8 cellular contexts compared by ENCODE assay signal in genomic region chr17:10844667-10845387, GRCh38. TPM values are rescaled to one million over a fixed set of nuclear protein-coding genes. Genes with fewer than 3 reads are reported as not detected.
A peak's percentile ranks its signal among the peaks of the same experiment; 100 is the strongest.
DNase-seq lines count a peak whose midpoint lies in the region; ATAC-seq and TF ChIP-seq lines count a peak whose summit lies in the region.

No MANE protein-coding gene starts in this region.

- TF ChIP-seq RAD21 in IMR-90 (IDR thresholded peaks at IDR 0.05; ENCODE audit: low read length) = peak; percentile 81

- no peak overlapping the region for H4K91ac ChIP-seq in IMR-90 (ENCODE audit: insufficient read depth, low read depth, low read length)

- TF ChIP-seq POLR2A in IMR-90 (IDR thresholded peaks at IDR 0.05; ENCODE audit: low read depth, low read length) (no peak), prostate gland (IDR thresholded peaks at IDR 0.05) (no peak)

- no peak overlapping the region for H2BK5ac ChIP-seq in IMR-90 (ENCODE audit: low read depth, low read length, poor library complexity, severe bottlenecking)

- H3K36me3 ChIP-seq in IMR-90 (ENCODE audit: control insufficient read depth, insufficient read depth, low read length) (no peaks in the 10 kb centered on the region), prostate gland (no peaks in the 10 kb centered on the region), upper lobe of right lung (no peaks in the 10 kb centered on the region)

- POLR2A ChIA-PET in IMR-90 (lab: Charles Lee; ENCODE audit: unreplicated experiment) (interaction anchor here (0.6 kb wide), 1 partner anchor 141 kb away, joined by 8 read pairs; no protein-coding TSS in a partner anchor), T-cell (lab: Charles Lee) (no interaction called here)

- no peak overlapping the region for H3K27ac Mint-ChIP-seq in T-cell

- TF ChIP-seq CTCF in IMR-90 (conservative IDR thresholded peaks at IDR 0.05; ENCODE audit: low read depth, low read length) (peak; percentile 87), prostate gland (IDR thresholded peaks at IDR 0.05) (peak; percentile 87 to 98 (median 96)), upper lobe of right lung (IDR thresholded peaks at IDR 0.05) (peak; percentile 88)

- H2BK120ac ChIP-seq in IMR-90 (ENCODE audit: low read depth, low read length) = no peak overlapping the region

- H3K27me3 Mint-ChIP-seq in T-cell = peaks cover 8 to 10% of the 10 kb centered on the region in 2 donors

- no peak overlapping the region for H2BK15ac ChIP-seq in IMR-90 (ENCODE audit: low read depth, low read length)

- H3K56ac ChIP-seq in IMR-90 (ENCODE audit: extremely low read depth, insufficient read depth, low read length) = no peak overlapping the region

- no peak overlapping the region for H2BK20ac ChIP-seq in IMR-90 (ENCODE audit: low read depth, low read length)

- dilution Hi-C loops in IMR-90 (cut with HindIII; ENCODE audit: low sequenced_read_pairs, unreplicated experiment) = no loop called here

- peak overlapping the region; percentile 77 for H3K4me2 ChIP-seq in IMR-90 (ENCODE audit: low read depth, low read length)

- peak overlapping the region; percentile 76 for H2AK9ac ChIP-seq in IMR-90 (replicated peaks; ENCODE audit: low read depth, low read length, poor library complexity)

- 19% methylated on average over 6 of the region's 27 CpGs; no CpG with 5 or more reads in 1 of the 2 experiments for WGBS in IMR-90 (ENCODE audit: extremely low coverage in 2 of 2, insufficient read length in 1 of 2), 2 experiments
- 3% methylated on average over 27 of the region's 27 CpGs for WGBS in prostate gland

- no peaks in the 10 kb centered on the region for H4K20me1 ChIP-seq in IMR-90 (ENCODE audit: insufficient read depth, low read length)

- H3K4me1 Mint-ChIP-seq in T-cell = peaks cover 6 to 12% (median 10%) of the 10 kb centered on the region in 3 donors

- CTCF ChIA-PET in IMR-90 (lab: Yijun Ruan, JAX) (interaction anchor here (0.6 to 2.0 kb wide), 12 partner anchors 11 to 793 kb away, joined by 3 to 16 read pairs (median 4); no protein-coding TSS in a partner anchor), T-cell (lab: Charles Lee) (interaction anchor here (0.7 to 2.8 kb wide), 17 partner anchors 22 to 1514 kb away, joined by 3 to 35 read pairs (median 4); no protein-coding TSS in a partner anchor)

- H3K9me3 ChIP-seq in IMR-90 (ENCODE audit: control insufficient read depth, insufficient read depth, low read length) (no peaks in the 10 kb centered on the region), prostate gland (no peaks in the 10 kb centered on the region), upper lobe of right lung (no peaks in the 10 kb centered on the region)

- H3K36me3 Mint-ChIP-seq in T-cell = no peaks in the 10 kb centered on the region

- H2AFZ ChIP-seq in IMR-90 (replicated peaks; ENCODE audit: low read length, poor library complexity) = peak overlapping the region; percentile 82

- in situ Hi-C loops in Caki2 (cut with HindIII; ENCODE audit: low pct_unique_long_range_greater_than_20kb, low sequenced_read_pairs) = no loop called here
- in situ Hi-C loops in IMR-90 (cut with MboI; ENCODE audit: low sequenced_read_pairs) = loop anchor here (5.0 kb wide), 2 partner anchors 108 to 198 kb away; no protein-coding TSS in a partner anchor

- H4K8ac ChIP-seq in IMR-90 (ENCODE audit: low read depth in 2 of 2, low read length in 2 of 2) = no peak overlapping the region

- peak; percentile 36 for DNase-seq in Caki2 (ENCODE audit: low read depth)
- DNase-seq in IMR-90 = peak; percentile 53
- DNase-seq in T-cell = peak; percentile 34 to 74 (median 59)
- DNase-seq in amniotic epithelial cell (ENCODE audit: low read depth) = peak; percentile 41
- peak; percentile 81 for DNase-seq in left ventricle myocardium superior
- DNase-seq in prostate gland (ENCODE audit: low spot score) = peak; percentile 81
- DNase-seq in upper lobe of right lung = peak; percentile 84

- H3K27ac ChIP-seq in IMR-90 (ENCODE audit: insufficient read depth, low read length) (no peak overlapping the region), prostate gland (peak overlapping the region; percentile 76 to 80), upper lobe of right lung (no peak overlapping the region)

- H3K14ac ChIP-seq in IMR-90 (replicated peaks; ENCODE audit: low read depth, low read length) = no peak overlapping the region

- H3K18ac ChIP-seq in IMR-90 (ENCODE audit: low read depth, low read length) = no peak overlapping the region

- H3K79me1 ChIP-seq in IMR-90 (ENCODE audit: low read depth in 1 of 2, low read length in 2 of 2) = no peaks in the 10 kb centered on the region

- H3K4me1 ChIP-seq in IMR-90 (ENCODE audit: control insufficient read depth, insufficient read depth, low read length) = no peaks in the 10 kb centered on the region
- no peaks in the 10 kb centered on the region for H3K4me1 ChIP-seq in prostate gland (replicated peaks)
- H3K4me1 ChIP-seq in upper lobe of right lung = peaks cover 4% of the 10 kb centered on the region

- H3K9me1 ChIP-seq in IMR-90 (ENCODE audit: insufficient read depth, low read length) = no peaks in the 10 kb centered on the region

- intact Hi-C loops in IMR-90 (cut with micrococcal nuclease) = loop anchor here (1.0 kb wide), 3 partner anchors 108 to 214 kb away; no protein-coding TSS in a partner anchor
- intact Hi-C loops in left ventricle myocardium superior (cut with micrococcal nuclease) = loop anchor here (5.0 to 10.0 kb wide), 2 partner anchors 108 to 200 kb away; no protein-coding TSS in a partner anchor
- intact Hi-C loops in prostate gland (cut with DNase I) = loop anchor here (1.0 to 5.0 kb wide), 2 partner anchors 108 to 203 kb away; no protein-coding TSS in a partner anchor
- intact Hi-C loops in upper lobe of right lung (cut with DNase I) = loop anchor here (10.0 kb wide), 1 partner anchor 110 kb away; the partner anchor contains the start of gene TMEM220

- H4K5ac ChIP-seq in IMR-90 (ENCODE audit: low read depth, low read length) = no peak overlapping the region

- no peak overlapping the region for H3K4ac ChIP-seq in IMR-90 (ENCODE audit: low read depth, low read length)

- H3K23ac ChIP-seq in IMR-90 (ENCODE audit: low read depth, low read length) = no peak overlapping the region

- no peak overlapping the region for H3K9ac ChIP-seq in IMR-90 (ENCODE audit: low read depth, low read length)

- H3K9me3 Mint-ChIP-seq in T-cell = no peaks in the 10 kb centered on the region

- peak; percentile 91 for ATAC-seq in GM21381 (IDR thresholded peaks at IDR 0.05; ENCODE audit: unreplicated experiment)
- peak; percentile 99 for ATAC-seq in IMR-90 (ENCODE audit: low read depth)
- ATAC-seq in T-cell (replicated peaks in 1 of 4) = peak; percentile 89 to 99 (median 90)
- ATAC-seq in left ventricle myocardium superior = peak; percentile 98
- peak; percentile 97 for ATAC-seq in upper lobe of right lung

- H3K4me3 ChIP-seq in IMR-90 (ENCODE audit: insufficient read depth, low read depth, low read length) = peak overlapping the region; percentile 39
- H3K4me3 ChIP-seq in prostate gland = peak overlapping the region; percentile 31 to 43
- H3K4me3 ChIP-seq in upper lobe of right lung = peak overlapping the region; percentile 52

- no TSS peak for BruUV-seq in IMR-90 (replicated peaks; lab: Mats Ljungman, UMichigan)

- H2AK5ac ChIP-seq in IMR-90 (ENCODE audit: low read depth, low read length) = no peak overlapping the region

- peak overlapping the region; percentile 54 to 84 (median 76) for H3K4me3 Mint-ChIP-seq in T-cell

- H3K27me3 ChIP-seq in IMR-90 (ENCODE audit: control insufficient read depth, insufficient read depth, low read length) (peaks cover 2% of the 10 kb centered on the region; the same call in 1 of the 2 replicates), prostate gland (replicated peaks; ENCODE audit: insufficient read depth) (no peaks in the 10 kb centered on the region), upper lobe of right lung (peaks cover 6% of the 10 kb centered on the region)

TF ChIP-seq in IMR-90, 13 proteins besides CTCF, POLR2A, EP300 and RAD21:
- TF ChIP-seq CEBPB (IDR thresholded peaks at IDR 0.05; ENCODE audit: low read depth, low read length) (no peak), ELK1 (IDR thresholded peaks at IDR 0.05; ENCODE audit: borderline replicate concordance, low read depth, low read length) (no peak), NFE2L2 (IDR thresholded peaks at IDR 0.05; ENCODE audit: low read depth, low read length) (no peak), CHD1 (IDR thresholded peaks at IDR 0.05; ENCODE audit: low read depth, low read length) (no peak), RFX5 (IDR thresholded peaks at IDR 0.05; ENCODE audit: low read depth, low read length) (no peak), SMC3 (IDR thresholded peaks at IDR 0.05; ENCODE audit: low read depth, low read length) (peak; percentile 83), BHLHE40 (IDR thresholded peaks at IDR 0.05; ENCODE audit: low read depth, low read length) (no peak), MAZ (IDR thresholded peaks at IDR 0.05; ENCODE audit: borderline replicate concordance, low read depth, low read length) (peak; percentile 76; the same call in 1 of the 2 replicates)
TF ChIP-seq in IMR-90: peak in this region for 2.

RNA-seq across cellular contexts. Expression of gene PIRT, which starts 6.9 kb away (rescaled TPM):
- not detected in 2 replicates for total RNA-seq in Caki2 (2014; rRNA removed; shearing (Covaris generic); ENCODE audit: low replicate concordance)
- total RNA-seq in IMR-90 (2012; rRNA removed) = not detected in 2 replicates
- polyA plus RNA-seq in IMR-90 (2012; rRNA removed) = not detected in 2 replicates
- polyA plus RNA-seq in IMR-90 (2012; cell fraction: cytosol; rRNA removed) = not detected in 2 replicates
- not detected in 2 replicates for polyA plus RNA-seq in IMR-90 (2012; cell fraction: nucleus; rRNA removed; ENCODE audit: low replicate concordance)
- total RNA-seq in T-cell = not detected
- not detected for total RNA-seq in left ventricle myocardium superior
- total RNA-seq in prostate gland = 1 to 10 TPM in 1 of 2 donors, not detected in 1; 1.2 TPM
- not detected for total RNA-seq in upper lobe of right lung

RNA-seq across cellular contexts. Expression of gene TMEM238L, which starts 40.9 kb away (rescaled TPM):
- not detected in 2 replicates for total RNA-seq in Caki2 (2014; rRNA removed; shearing (Covaris generic); ENCODE audit: low replicate concordance)
- total RNA-seq in IMR-90 (2012; rRNA removed) = not detected in 2 replicates
- polyA plus RNA-seq in IMR-90 (2012; rRNA removed) = not detected in 2 replicates
- polyA plus RNA-seq in IMR-90 (2012; cell fraction: cytosol; rRNA removed) = not detected in 2 replicates
- not detected in 2 replicates for polyA plus RNA-seq in IMR-90 (2012; cell fraction: nucleus; rRNA removed; ENCODE audit: low replicate concordance)
- total RNA-seq in T-cell = not detected
- total RNA-seq in left ventricle myocardium superior = not detected
- 10 to 100 TPM in 1 of 2 donors, 1 to 10 TPM in 1; 7.7 to 12.0 TPM for total RNA-seq in prostate gland
- total RNA-seq in upper lobe of right lung = not detected

Comparison
In these comparisons a context has a peak if more than half of its experiments do, and no peak if none do; other contexts are left out.
1. H3K27ac ChIP-seq: peak in prostate gland (2 of 2); none in IMR-90 (single experiment) and upper lobe of right lung (single experiment).
2. Peak in every context shown above with its lines, with median percentiles within 50 percentile points of each other: DNase-seq, ATAC-seq, H3K4me3 ChIP-seq and CTCF ChIP-seq.